Comparison of ENCODE assay signal across 21 cellular contexts in genomic region chr16:13645525-13645924, GRCh38.
"Had no signal": no experiment of that assay in that cellular context is flagged by ENCODE, and none has a peak within 500 bp of the region (broad histone marks: within the 10 kb centered on the region; RNA-seq: fewer than 3 reads in every experiment).

No MANE protein-coding gene starts in this region.

- H3K9me2 ChIP-seq: SK-N-SH had no signal

- H3K27ac ChIP-seq: KMS-11, RWPE1 had no signal

- H3K9me3 ChIP-seq: SK-N-SH had no signal

- H3K4me2 ChIP-seq: KMS-11, SK-N-SH had no signal

- DNase-seq: IMR-90, Kasumi-1, MM.1S, NCI-H1092 treated with DMSO at 0.1 percent for 48 hours, NCI-H1436, NCI-H187, NCI-H2029 treated with DMSO at 0.1 percent for 48 hours, NCI-H2171 treated with DMSO at 0.1 percent for 48 hours, NCI-H345, NCI-H446 treated with DMSO at 0.1 percent for 48 hours, NCI-H510A treated with DMSO at 0.1 percent for 48 hours, NCI-H526, NCI-H82, PC-3, SHP77, SK-N-SH, SW 1271 had no signal

- ATAC-seq: HepG2, Panc1, PC-3 had no signal
